In genomic region chr5:6484899-6485298, GRCh38 we compare ENCODE assay signal across 20 cellular contexts. TPM values are rescaled to one million over a fixed set of nuclear protein-coding genes. Genes with fewer than 3 reads are reported as not detected.
DNase-seq lines count a peak whose midpoint lies in the region; ATAC-seq and TF ChIP-seq lines count a peak whose summit lies in the region.
"Had no signal": no experiment of that assay in that cellular context is flagged by ENCODE, and none has a peak within 500 bp of the region (broad histone marks: within the 10 kb centered on the region; RNA-seq: fewer than 3 reads in every experiment).

No MANE protein-coding gene starts in this region.

- no peak overlapping the region for H3K4ac ChIP-seq in neuronal stem cell (ENCODE audit: low read length)

- no peak overlapping the region for H2AK5ac ChIP-seq in neuronal stem cell (ENCODE audit: low read depth, low read length)

- H3K4me1 ChIP-seq in DOHH2 (ENCODE audit: control insufficient read depth, low read length) (peaks cover 20% of the 10 kb centered on the region), neuronal stem cell (ENCODE audit: control insufficient read depth in 2 of 2, insufficient read depth in 1 of 2, low read depth in 1 of 2, low read length in 2 of 2) (peaks cover 0 to 8% of the 10 kb centered on the region in 2 donors)
- H3K4me1 ChIP-seq: BE2C had no signal

- no peaks in the 10 kb centered on the region for H4K20me1 ChIP-seq in DOHH2 (ENCODE audit: control insufficient read depth, insufficient read depth, low read depth, low read length)

- no peak overlapping the region for H3K9ac ChIP-seq in neuronal stem cell (ENCODE audit: low read depth, low read length, poor library complexity)

- no peak overlapping the region for H2BK15ac ChIP-seq in neuronal stem cell (ENCODE audit: low read length)

- H3K14ac ChIP-seq in neuronal stem cell (ENCODE audit: low read length): no peak overlapping the region

- no peak overlapping the region for H3K23ac ChIP-seq in neuronal stem cell (ENCODE audit: low read depth, low read length, poor library complexity)

- H2BK120ac ChIP-seq in neuronal stem cell (ENCODE audit: low read depth, low read length): no peak overlapping the region

- no peak overlapping the region for H2BK5ac ChIP-seq in neuronal stem cell (ENCODE audit: low read length)

- peak overlapping the region; percentile 21 for H3K27ac Mint-ChIP-seq in T-helper 1 cell treated with Interleukin-12 subunit alpha and Interleukin-12 subunit beta and Interleukin-4 antibody, amounts not matched to agents 30 μg/mL and 1 μg/mL, for 36 hours
- H3K27ac Mint-ChIP-seq in activated B cell treated with CpG ODN at 0.5 μM for 24 hours: peak overlapping the region; percentile 64

- no peaks in the 10 kb centered on the region for H3K9me3 ChIP-seq in DOHH2 (ENCODE audit: control insufficient read depth, insufficient read depth, low read length)
- no peaks in the 10 kb centered on the region for H3K9me3 ChIP-seq in neuronal stem cell (replicated peaks in 1 of 2; ENCODE audit: control insufficient read depth in 2 of 2, insufficient read depth in 1 of 2, low read depth in 1 of 2, low read length in 2 of 2)
- H3K9me3 ChIP-seq: BE2C had no signal

- H3K18ac ChIP-seq in neuronal stem cell (ENCODE audit: low read length): peak overlapping the region; percentile 23

- in situ Hi-C loops in GM13977 (cut with MboI; ENCODE audit: low pct_unique_long_range_greater_than_20kb, low sequenced_read_pairs, unreplicated experiment): no loop called here

- CTCF ChIA-PET in activated B cell treated with CpG ODN at 0.5 μM for 24 hours (lab: Charles Lee): no interaction called here

- no peak overlapping the region for H3K4me3 Mint-ChIP-seq in T-helper 1 cell treated with Interleukin-12 subunit alpha and Interleukin-12 subunit beta and Interleukin-4 antibody, amounts not matched to agents 30 μg/mL and 1 μg/mL, for 36 hours
- H3K4me3 Mint-ChIP-seq in activated B cell treated with CpG ODN at 0.5 μM for 24 hours: peak overlapping the region; percentile 12

- peaks cover 29% of the 10 kb centered on the region for H3K4me1 Mint-ChIP-seq in T-helper 1 cell treated with Interleukin-12 subunit alpha and Interleukin-12 subunit beta and Interleukin-4 antibody, amounts not matched to agents 30 μg/mL and 1 μg/mL, for 36 hours (ENCODE audit: low read depth)
- H3K4me1 Mint-ChIP-seq in activated B cell treated with CpG ODN at 0.5 μM for 24 hours: peaks cover 55% of the 10 kb centered on the region

- H3K79me2 ChIP-seq in DOHH2 (ENCODE audit: control insufficient read depth, low read length): no peaks in the 10 kb centered on the region

- ATAC-seq in activated B cell treated with CpG ODN at 0.5 μM for 24 hours (ENCODE audit: low read depth): no peak
- ATAC-seq: Panc1 had no signal

- WGBS in neuronal stem cell (ENCODE audit: extremely low coverage in 2 of 2, insufficient read length in 2 of 2, insufficient replicate concordance in 1 of 2), 2 donors: no CpG with 5 or more reads among the region's 5 CpGs

- peak overlapping the region; percentile 41 for H3K4me2 ChIP-seq in DOHH2 (ENCODE audit: low read length)
- H3K4me2 ChIP-seq in neuronal stem cell (ENCODE audit: insufficient read depth, low read length, poor library complexity, severe bottlenecking): no peak overlapping the region

- H4K91ac ChIP-seq in neuronal stem cell (ENCODE audit: low read depth, low read length, poor library complexity): no peak overlapping the region

- H3K27me3 ChIP-seq in DOHH2 (ENCODE audit: control insufficient read depth, low read length) (no peaks in the 10 kb centered on the region), neuronal stem cell (ENCODE audit: control insufficient read depth in 3 of 3, insufficient read depth in 3 of 3, low read depth in 1 of 3, low read length in 3 of 3) (peaks cover 0 to 6% (median 2%) of the 10 kb centered on the region in 3 experiments)
- H3K27me3 ChIP-seq: BE2C had no signal

- POLR2A ChIA-PET in activated B cell treated with CpG ODN at 0.5 μM for 24 hours (lab: Charles Lee): interaction anchor here (1.4 kb wide), 1 partner anchor 106 kb away, joined by 6 read pairs; the partner anchor contains the start of gene MED10

- H3K4me3 ChIP-seq in DOHH2 (ENCODE audit: low read length) (no peak overlapping the region), neuronal stem cell (ENCODE audit: low read length in 2 of 2) (no peak overlapping the region)
- H3K4me3 ChIP-seq: SK-N-MC had no signal

- H2AFZ ChIP-seq in neuronal stem cell (ENCODE audit: low read length): no peak overlapping the region

- no peak for TF ChIP-seq CTCF in DOHH2 (IDR thresholded peaks at IDR 0.05; ENCODE audit: low read depth, low read length, poor library complexity, severe bottlenecking)
- no peak for TF ChIP-seq CTCF in activated B cell treated with CpG ODN at 0.5 μM for 24 hours (IDR thresholded peaks at IDR 0.05)
- TF ChIP-seq CTCF in GM13977 (IDR thresholded peaks at IDR 0.05; ENCODE audit: extremely low read depth, insufficient read depth, missing control alignments): no peak

- H3K27ac ChIP-seq in DOHH2 (ENCODE audit: low read depth, low read length): peak overlapping the region; percentile 41; the same call in 1 of the 2 replicates
- H3K27ac ChIP-seq in neuronal stem cell (replicated peaks; ENCODE audit: low read length): no peak overlapping the region
- H3K27ac ChIP-seq: 22Rv1, SK-N-MC had no signal

- no peak overlapping the region for H2BK12ac ChIP-seq in neuronal stem cell (ENCODE audit: low read length)

- no peaks in the 10 kb centered on the region for H3K9me2 ChIP-seq in DOHH2 (replicated peaks; ENCODE audit: control insufficient read depth, low read length)

- no peaks in the 10 kb centered on the region for H3K9me3 Mint-ChIP-seq in T-helper 1 cell treated with Interleukin-12 subunit alpha and Interleukin-12 subunit beta and Interleukin-4 antibody, amounts not matched to agents 30 μg/mL and 1 μg/mL, for 36 hours
- no peaks in the 10 kb centered on the region for H3K9me3 Mint-ChIP-seq in activated B cell treated with CpG ODN at 0.5 μM for 24 hours

- H3K79me1 ChIP-seq in neuronal stem cell (ENCODE audit: low read depth, low read length): peaks cover 3% of the 10 kb centered on the region

- no peaks in the 10 kb centered on the region for H3K36me3 Mint-ChIP-seq in T-helper 1 cell treated with Interleukin-12 subunit alpha and Interleukin-12 subunit beta and Interleukin-4 antibody, amounts not matched to agents 30 μg/mL and 1 μg/mL, for 36 hours (ENCODE audit: low read depth)
- H3K36me3 Mint-ChIP-seq in activated B cell treated with CpG ODN at 0.5 μM for 24 hours (ENCODE audit: low read depth): no peaks in the 10 kb centered on the region

- intact Hi-C loops in activated B cell treated with CpG ODN at 0.5 μM for 24 hours (cut with micrococcal nuclease): loop anchor here (5.0 to 10.0 kb wide), 4 partner anchors 97 to 1063 kb away; partner anchors contain the start of gene ICE1

- H4K8ac ChIP-seq in neuronal stem cell (ENCODE audit: low read depth, low read length): no peak overlapping the region

- no peak for DNase-seq in T-helper 1 cell
- DNase-seq in activated B cell treated with CpG ODN at 0.5 μM for 24 hours: no peak
- DNase-seq in neuronal stem cell (ENCODE audit: low spot score): no peak
- DNase-seq in GM13977 (ENCODE audit: low spot score): no peak
- no peak for DNase-seq in effector CD4-positive, alpha-beta T cell
- DNase-seq in GDM1 (lab: John Stamatoyannopoulos, UW): no peak
- DNase-seq: BE2C, GOT3, KG1, NCI-H1048, NCI-H1436 treated with DMSO at 0.1 percent for 48 hours, NCI-H2029 treated with DMSO at 0.1 percent for 48 hours, NCI-H510A, NCI-H82 had no signal

- H3K27me3 Mint-ChIP-seq in T-helper 1 cell treated with Interleukin-12 subunit alpha and Interleukin-12 subunit beta and Interleukin-4 antibody, amounts not matched to agents 30 μg/mL and 1 μg/mL, for 36 hours (ENCODE audit: low read depth): peaks cover 20% of the 10 kb centered on the region
- no peaks in the 10 kb centered on the region for H3K27me3 Mint-ChIP-seq in activated B cell treated with CpG ODN at 0.5 μM for 24 hours

- no peaks in the 10 kb centered on the region for H3F3A ChIP-seq in DOHH2 (ENCODE audit: control insufficient read depth, insufficient read depth)

- H3K36me3 ChIP-seq in DOHH2 (ENCODE audit: control insufficient read depth, low read length): no peaks in the 10 kb centered on the region
- peaks cover 0 to 2% of the 10 kb centered on the region in 2 donors for H3K36me3 ChIP-seq in neuronal stem cell (replicated peaks in 1 of 2; ENCODE audit: control insufficient read depth in 2 of 2, insufficient read depth in 2 of 2, low read length in 2 of 2)
- H3K36me3 ChIP-seq: BE2C had no signal

RNA-seq across cellular contexts. Expression of gene UBE2QL1, which starts 36.2 kb away (rescaled TPM):
- 1.2 and 1.3 TPM in 2 replicates for total RNA-seq in activated B cell treated with CpG ODN at 0.5 μM for 24 hours
- 2.3 TPM for polyA plus RNA-seq in neuronal stem cell (2013, experiment 1 of 2)
- polyA plus RNA-seq in neuronal stem cell (2013, experiment 2 of 2): 2.4 TPM
- polyA plus RNA-seq: AG04450 had no signal
